5 cellular contexts compared by ENCODE assay signal in the genomic region with DNA sequence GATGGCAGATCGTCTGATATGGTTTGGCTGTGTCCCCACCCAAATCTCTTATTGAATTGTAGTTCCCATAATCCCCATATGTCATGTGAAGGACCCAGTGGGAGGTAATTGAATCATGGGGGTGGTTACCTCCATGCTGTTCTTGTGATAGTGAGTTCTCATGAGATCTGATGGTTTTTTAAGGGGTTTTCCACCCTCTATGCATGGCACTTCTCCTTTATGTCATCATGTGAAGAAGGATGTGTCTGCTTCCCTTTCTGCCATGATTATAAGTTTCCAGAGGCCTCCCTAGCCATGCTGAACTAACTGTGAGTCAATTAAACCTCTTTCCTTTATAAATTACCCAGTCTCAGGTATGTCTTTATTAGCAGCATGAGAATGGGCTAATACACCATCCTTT.
DNase-seq lines count a peak whose midpoint lies in the region; ATAC-seq lines count a peak whose summit lies in the region.
"Not testable (repeated sequence)": the region's sequence is repeated elsewhere in the genome, so short reads cannot be mapped to it uniquely, and the experiment has no call there.

No MANE protein-coding gene starts in this region.

- H3K4me3 Mint-ChIP-seq in activated CD4-positive, alpha-beta T cell treated with anti-CD3 and anti-CD28 coated beads for 36 hours; activated naive CD4-positive, alpha-beta T cell treated with anti-CD3 and anti-CD28 coated beads for 36 hours; activated naive CD8-positive, alpha-beta T cell; memory B cell; stimulated activated naive B cell treated with anti-CD40 and anti-IgM and Interleukin-4, amounts not matched to agents 10 μg/mL and 1 μg/mL and 100 μg/mL, for 72 hours: not testable (repeated sequence)

- not testable (repeated sequence) for H3K36me3 Mint-ChIP-seq in activated CD4-positive, alpha-beta T cell treated with anti-CD3 and anti-CD28 coated beads for 36 hours (ENCODE audit: low read depth); activated naive CD4-positive, alpha-beta T cell treated with anti-CD3 and anti-CD28 coated beads for 36 hours (ENCODE audit: low read depth); activated naive CD8-positive, alpha-beta T cell; memory B cell; stimulated activated naive B cell treated with anti-CD40 and anti-IgM and Interleukin-4, amounts not matched to agents 10 μg/mL and 1 μg/mL and 100 μg/mL, for 72 hours

- not testable (repeated sequence) for H3K9me3 Mint-ChIP-seq in activated CD4-positive, alpha-beta T cell treated with anti-CD3 and anti-CD28 coated beads for 36 hours (ENCODE audit: low read depth); activated naive CD8-positive, alpha-beta T cell (ENCODE audit: low read depth); memory B cell
- H3K9me3 Mint-ChIP-seq in activated naive CD4-positive, alpha-beta T cell treated with anti-CD3 and anti-CD28 coated beads for 36 hours: peaks cover 15% of the 10 kb centered on the region
- H3K9me3 Mint-ChIP-seq in stimulated activated naive B cell treated with anti-CD40 and anti-IgM and Interleukin-4, amounts not matched to agents 10 μg/mL and 1 μg/mL and 100 μg/mL, for 72 hours: peaks cover 8 to 15% of the 10 kb centered on the region in 2 donors

- peaks cover 15% of the 10 kb centered on the region for H3K4me1 Mint-ChIP-seq in activated CD4-positive, alpha-beta T cell treated with anti-CD3 and anti-CD28 coated beads for 36 hours
- peaks cover 37% of the 10 kb centered on the region for H3K4me1 Mint-ChIP-seq in activated naive CD4-positive, alpha-beta T cell treated with anti-CD3 and anti-CD28 coated beads for 36 hours (ENCODE audit: low read depth)
- H3K4me1 Mint-ChIP-seq in activated naive CD8-positive, alpha-beta T cell (ENCODE audit: low read depth); memory B cell: not testable (repeated sequence)
- H3K4me1 Mint-ChIP-seq in stimulated activated naive B cell treated with anti-CD40 and anti-IgM and Interleukin-4, amounts not matched to agents 10 μg/mL and 1 μg/mL and 100 μg/mL, for 72 hours: peaks cover 8 to 14% of the 10 kb centered on the region in 2 donors

- peak; percentile 12 for ATAC-seq in activated CD4-positive, alpha-beta T cell treated with anti-CD3 and anti-CD28 coated beads for 36 hours
- ATAC-seq in memory B cell (ENCODE audit: low read depth): peak; percentile 61
- peak; percentile 57 to 60 for ATAC-seq in stimulated activated naive B cell treated with anti-CD40 and anti-IgM and Interleukin-4, amounts not matched to agents 10 μg/mL and 1 μg/mL and 100 μg/mL, for 72 hours (replicated peaks)

- not testable (repeated sequence) for DNase-seq in activated CD4-positive, alpha-beta T cell treated with anti-CD3 and anti-CD28 coated beads for 36 hours; activated naive CD4-positive, alpha-beta T cell treated with anti-CD3 and anti-CD28 coated beads for 36 hours; memory B cell (ENCODE audit: low spot score in 2 of 2); stimulated activated naive B cell treated with anti-CD40 and anti-IgM and Interleukin-4, amounts not matched to agents 10 μg/mL and 1 μg/mL and 100 μg/mL, for 72 hours

- intact Hi-C loops in activated CD4-positive, alpha-beta T cell treated with anti-CD3 and anti-CD28 coated beads for 36 hours (cut with DNase I, micrococcal nuclease); activated naive CD4-positive, alpha-beta T cell treated with anti-CD3 and anti-CD28 coated beads for 36 hours (cut with micrococcal nuclease): not testable (repeated sequence)

- POLR2A ChIA-PET in activated CD4-positive, alpha-beta T cell treated with anti-CD3 and anti-CD28 coated beads for 36 hours (lab: Charles Lee): not testable (repeated sequence)

- H3K27ac Mint-ChIP-seq in activated CD4-positive, alpha-beta T cell treated with anti-CD3 and anti-CD28 coated beads for 36 hours; memory B cell; stimulated activated naive B cell treated with anti-CD40 and anti-IgM and Interleukin-4, amounts not matched to agents 10 μg/mL and 1 μg/mL and 100 μg/mL, for 72 hours: not testable (repeated sequence)
- H3K27ac Mint-ChIP-seq in activated naive CD4-positive, alpha-beta T cell treated with anti-CD3 and anti-CD28 coated beads for 36 hours: peak overlapping the region; percentile 43
- H3K27ac Mint-ChIP-seq in activated naive CD8-positive, alpha-beta T cell: peak overlapping the region; percentile 6

- H3K27me3 Mint-ChIP-seq in activated CD4-positive, alpha-beta T cell treated with anti-CD3 and anti-CD28 coated beads for 36 hours; activated naive CD4-positive, alpha-beta T cell treated with anti-CD3 and anti-CD28 coated beads for 36 hours (ENCODE audit: low read depth); activated naive CD8-positive, alpha-beta T cell; memory B cell: not testable (repeated sequence)
- H3K27me3 Mint-ChIP-seq in stimulated activated naive B cell treated with anti-CD40 and anti-IgM and Interleukin-4, amounts not matched to agents 10 μg/mL and 1 μg/mL and 100 μg/mL, for 72 hours: peaks cover 10 to 12% of the 10 kb centered on the region in 2 donors

- CTCF ChIA-PET in activated CD4-positive, alpha-beta T cell treated with anti-CD3 and anti-CD28 coated beads for 36 hours (lab: Charles Lee): not testable (repeated sequence)
- CTCF ChIA-PET in activated naive CD4-positive, alpha-beta T cell treated with anti-CD3 and anti-CD28 coated beads for 36 hours (lab: Charles Lee): interaction anchor here (0.7 kb wide), 1 partner anchor 175 kb away, joined by 3 read pairs; no protein-coding TSS in a partner anchor
